Comparison of ENCODE assay signal across 13 cellular contexts in genomic region chr6:109428889-109429477, GRCh38. TPM values are rescaled to one million over a fixed set of nuclear protein-coding genes. Genes with fewer than 3 reads are reported as not detected.
DNase-seq lines count a peak whose midpoint lies in the region; ATAC-seq and TF ChIP-seq lines count a peak whose summit lies in the region.
"Had no signal": no experiment of that assay in that cellular context is flagged by ENCODE, and none has a peak within 500 bp of the region (broad histone marks: within the 10 kb centered on the region; RNA-seq: fewer than 3 reads in every experiment).

No MANE protein-coding gene starts in this region.

- peak; percentile 32 for ATAC-seq in omental fat pad (ENCODE audit: low FRiP score)
- ATAC-seq: foreskin keratinocyte, natural killer cell had no signal

- DNase-seq in EL (peak; percentile 60), NCI-H2171 treated with DMSO at 0.1 percent for 48 hours (lab: John Stamatoyannopoulos, UW) (peak; percentile 82), fibroblast of gingiva (ENCODE audit: low read depth) (peak; percentile 29), omental fat pad (ENCODE audit: low spot score) (no peak), activated gamma-delta T cell (lab: John Stamatoyannopoulos, UW) (no peak), NCI-H345 treated with DMSO at 0.1 percent for 48 hours (lab: John Stamatoyannopoulos, UW; ENCODE audit: unreplicated experiment) (no peak)
- no peak for DNase-seq in effector CD4-positive, alpha-beta T cell
- DNase-seq in activated T-cell treated with anti-CD3 and anti-CD28 coated beads, Interleukin-2, amount 50 U/mL, for 1 hour = no peak
- DNase-seq: COR-L47, foreskin keratinocyte, natural killer cell, Peyer's patch, sigmoid colon had no signal

- TF ChIP-seq CTCF in omental fat pad (IDR thresholded peaks at IDR 0.05) = no peak

RNA-seq across cellular contexts. Expression of gene PPIL6, which starts 11.4 kb away (rescaled TPM):
- 1 to 10 TPM; 2.3 to 7.4 (median 4.1) TPM for total RNA-seq in omental fat pad

RNA-seq across cellular contexts. Expression of gene SMPD2, which starts 11.5 kb away (rescaled TPM):
- total RNA-seq in omental fat pad = 10 to 100 TPM; 10.2 to 16.2 (median 10.7) TPM

RNA-seq across cellular contexts. Expression of gene MICAL1, which starts 26.6 kb away (rescaled TPM):
- total RNA-seq in omental fat pad = 10 to 100 TPM; 14.0 to 48.7 (median 30.2) TPM

RNA-seq across cellular contexts. Expression of gene CD164, which starts 46.7 kb away (rescaled TPM):
- 100 to 1,000 TPM; 146 to 273 (median 236) TPM for total RNA-seq in omental fat pad

RNA-seq across cellular contexts. Expression of gene ZBTB24, which starts 54.0 kb away (rescaled TPM):
- total RNA-seq in omental fat pad = 1 to 10 TPM; 4.7 to 9.8 (median 6.9) TPM

Comparison
In these comparisons a context has a peak if more than half of its experiments do, and no peak if none do; other contexts are left out.
1. DNase-seq: peak in EL (single experiment), NCI-H2171 treated with DMSO at 0.1 percent for 48 hours (single experiment) and fibroblast of gingiva (single experiment); none in omental fat pad (single experiment), activated gamma-delta T cell (single experiment), NCI-H345 treated with DMSO at 0.1 percent for 48 hours (single experiment), effector CD4-positive, alpha-beta T cell (single experiment) and activated T-cell treated with anti-CD3 and anti-CD28 coated beads, Interleukin-2, amount 50 U/mL, for 1 hour (single experiment).